In the genomic region with DNA sequence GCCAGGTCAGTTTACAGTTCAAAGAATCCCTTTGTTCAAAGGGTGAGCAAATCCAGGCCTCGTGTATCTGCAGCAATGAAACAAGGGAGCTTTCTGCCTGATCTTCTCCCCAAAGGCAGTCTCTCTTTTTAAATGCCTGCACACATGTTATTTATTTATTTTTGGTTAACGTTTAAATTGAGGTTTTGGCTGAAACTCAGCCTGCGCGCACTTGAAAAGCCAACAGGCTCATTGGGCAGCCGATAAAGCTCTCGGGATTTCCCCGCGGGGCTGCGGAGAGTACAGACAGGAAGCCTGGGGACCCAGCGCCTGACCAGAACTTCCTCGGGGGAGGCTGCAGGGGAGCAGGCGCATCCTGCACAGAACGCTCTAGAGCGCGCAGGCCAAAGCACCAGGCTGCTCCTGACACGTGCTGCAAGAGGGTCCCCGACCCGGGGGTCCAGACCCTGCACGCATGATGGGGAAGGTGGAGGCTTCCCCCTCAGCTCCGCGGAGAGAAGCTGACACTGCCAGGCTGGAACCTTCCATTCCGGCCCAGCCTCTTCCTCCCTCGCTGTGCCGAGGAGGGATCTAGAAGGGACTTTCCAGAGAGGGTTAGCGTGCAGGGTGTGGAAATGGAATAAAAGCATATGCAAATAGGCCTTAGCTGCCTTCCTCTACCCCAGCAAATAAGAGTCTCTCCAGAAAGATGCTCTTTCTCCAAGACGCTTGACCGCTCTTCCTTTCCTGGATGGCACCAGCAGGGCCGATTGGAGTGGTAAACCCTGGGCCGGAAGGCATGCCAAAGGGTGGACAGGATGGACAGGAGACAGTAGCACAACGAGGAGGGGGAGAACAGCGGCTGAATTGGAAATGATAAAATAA, we compare ENCODE assay signal across 9 cellular contexts. TPM values are rescaled to one million over a fixed set of nuclear protein-coding genes. Genes with fewer than 3 reads are reported as not detected.
DNase-seq lines count a peak whose midpoint lies in the region; ATAC-seq, FAIRE-seq and TF ChIP-seq lines count a peak whose summit lies in the region.
"Had no signal": no experiment of that assay in that cellular context is flagged by ENCODE, and none has a peak within 500 bp of the region (broad histone marks: within the 10 kb centered on the region; RNA-seq: fewer than 3 reads in every experiment).

No MANE protein-coding gene starts in this region.

- intact Hi-C loops in endothelial cell of umbilical vein (cut with micrococcal nuclease): loop anchor here (1.0 to 2.0 kb wide), 2 partner anchors 17 to 41 kb away; no protein-coding TSS in a partner anchor

- peaks cover 3% of the 10 kb centered on the region; the same call in 1 of the 2 replicates for H3F3A ChIP-seq in Loucy (ENCODE audit: low read depth)

- POLR2A ChIA-PET in endothelial cell of umbilical vein (lab: Charles Lee): interaction anchor here (1.2 to 1.3 kb wide), 2 partner anchors 44 to 49 kb away, joined by 4 read pairs; a partner anchor contains a TSS

- no peaks in the 10 kb centered on the region for H3K36me3 ChIP-seq in Loucy (ENCODE audit: insufficient read depth, low read length)
- H3K36me3 ChIP-seq in endothelial cell of umbilical vein (ENCODE audit: control insufficient read depth in 2 of 2, extremely low read depth in 1 of 2, insufficient read depth in 2 of 2, low read length in 2 of 2): no peaks in the 10 kb centered on the region
- no peaks in the 10 kb centered on the region for H3K36me3 ChIP-seq in muscle layer of duodenum (ENCODE audit: control insufficient read depth in 1 of 2, insufficient read depth in 2 of 2, low read length in 2 of 2)
- H3K36me3 ChIP-seq: cardiac muscle cell had no signal

- H3K9ac ChIP-seq in Loucy (ENCODE audit: low read depth, low read length, poor library complexity, severe bottlenecking) (peak overlapping the region; percentile 97), endothelial cell of umbilical vein (replicated peaks; ENCODE audit: extremely low read depth, insufficient read depth, low read length) (peak overlapping the region; percentile 52)

- dilution Hi-C loops in endothelial cell of umbilical vein (cut with MboI; ENCODE audit: extremely low pct_ligation_motif_present, low sequenced_read_pairs): no loop called here

- H2AFZ ChIP-seq in Loucy (ENCODE audit: low read length) (no peak overlapping the region), endothelial cell of umbilical vein (ENCODE audit: low read depth, low read length) (peak overlapping the region; percentile 38)

- H3K9me3 ChIP-seq in Loucy (ENCODE audit: insufficient read depth, low read depth, low read length): no peaks in the 10 kb centered on the region
- H3K9me3 ChIP-seq in endothelial cell of umbilical vein (replicated peaks; ENCODE audit: control insufficient read depth, insufficient read depth, low read length): no peaks in the 10 kb centered on the region
- no peaks in the 10 kb centered on the region for H3K9me3 ChIP-seq in muscle layer of duodenum (ENCODE audit: control insufficient read depth in 1 of 2, low read length in 2 of 2)

- H3K27me3 ChIP-seq in Loucy (ENCODE audit: insufficient read depth, low read length, poor library complexity, severe bottlenecking): no peaks in the 10 kb centered on the region
- H3K27me3 ChIP-seq in endothelial cell of umbilical vein (ENCODE audit: control insufficient read depth in 2 of 2, insufficient read depth in 2 of 2, low read length in 2 of 2): no peaks in the 10 kb centered on the region
- no peaks in the 10 kb centered on the region for H3K27me3 ChIP-seq in muscle layer of duodenum (ENCODE audit: low read depth, low read length)
- H3K27me3 ChIP-seq: cardiac muscle cell had no signal

- peak overlapping the region; percentile 98 for H3K4me3 ChIP-seq in Loucy (ENCODE audit: low read length, poor library complexity, severe bottlenecking)
- peak overlapping the region; percentile 1 to 51 (median 3) for H3K4me3 ChIP-seq in endothelial cell of umbilical vein (replicated peaks in 1 of 3; ENCODE audit: insufficient read depth in 1 of 3, low read depth in 1 of 3, low read length in 3 of 3)
- H3K4me3 ChIP-seq in muscle layer of duodenum (ENCODE audit: low read depth in 1 of 2, low read length in 2 of 2): peak overlapping the region; percentile 46 to 62
- H3K4me3 ChIP-seq: cardiac muscle cell had no signal

- peak overlapping the region; percentile 67 for H3K27ac ChIP-seq in endothelial cell of umbilical vein (ENCODE audit: insufficient read depth, low read depth, low read length)
- H3K27ac ChIP-seq in muscle layer of duodenum (ENCODE audit: low read length): peak overlapping the region; percentile 41
- H3K27ac ChIP-seq: cardiac muscle cell had no signal

- CTCF ChIA-PET in endothelial cell of umbilical vein (lab: Charles Lee): interaction anchor here (1.3 to 2.6 kb wide), 5 partner anchors 9 to 42 kb away, joined by 3 to 37 read pairs (median 6); no protein-coding TSS in a partner anchor

- BruUV-seq in endothelial cell of umbilical vein (replicated peaks; lab: Mats Ljungman, UMichigan): no TSS peak

- peak overlapping the region; percentile 78 for H3K4me2 ChIP-seq in Loucy (ENCODE audit: low read depth, low read length, poor library complexity, severe bottlenecking)
- peak overlapping the region; percentile 32 for H3K4me2 ChIP-seq in endothelial cell of umbilical vein (ENCODE audit: insufficient read depth, low read length)

- H3K4me1 ChIP-seq in Loucy (ENCODE audit: insufficient read depth, low read length, poor library complexity, severe bottlenecking) (peaks cover 42% of the 10 kb centered on the region), endothelial cell of umbilical vein (ENCODE audit: control insufficient read depth, extremely low read depth, insufficient read depth, low read length) (peaks cover 60% of the 10 kb centered on the region), muscle layer of duodenum (ENCODE audit: control insufficient read depth in 1 of 2, insufficient read depth in 2 of 2, low read length in 2 of 2) (peaks cover 18 to 35% of the 10 kb centered on the region in 2 donors)

- peak; percentile 91 for FAIRE-seq in endothelial cell of umbilical vein (lab: Jason Lieb, UNC)

- H3K9me1 ChIP-seq in endothelial cell of umbilical vein (replicated peaks; ENCODE audit: control insufficient read depth, extremely low read depth, insufficient read depth, low read length): no peaks in the 10 kb centered on the region

- peak; percentile 92 for ATAC-seq in GM21576 (IDR thresholded peaks at IDR 0.05; ENCODE audit: unreplicated experiment)

- peak; percentile 89 for DNase-seq in EH (ENCODE audit: low read depth)
- DNase-seq in activated CD8-positive, alpha-beta memory T cell treated with anti-CD3 and anti-CD28 coated beads for 4 hours (ENCODE audit: low read depth in 2 of 2): peak; percentile 56 to 66
- peak; percentile 89 for DNase-seq in endothelial cell of umbilical vein (ENCODE audit: low read depth, low spot score)
- peak; percentile 79 for DNase-seq in stimulated activated naive CD4-positive, alpha-beta T cell treated with Interleukin-2 at 50 U/mL for 16 hours (lab: John Stamatoyannopoulos, UW)
- no peak for DNase-seq in COR-L47 (lab: John Stamatoyannopoulos, UW)

- no peak for TF ChIP-seq CTCF in Loucy (conservative IDR thresholded peaks at IDR 0.05; ENCODE audit: low read length)
- no peak for TF ChIP-seq CTCF in endothelial cell of umbilical vein (IDR thresholded peaks at IDR 0.05; ENCODE audit: extremely low read depth in 1 of 2, insufficient read depth in 1 of 2, low read depth in 1 of 2, low read length in 2 of 2)

- H4K20me1 ChIP-seq in Loucy (ENCODE audit: insufficient read depth, low read length, poor library complexity, severe bottlenecking): peaks cover 3% of the 10 kb centered on the region
- no peaks in the 10 kb centered on the region for H4K20me1 ChIP-seq in endothelial cell of umbilical vein (replicated peaks; ENCODE audit: control insufficient read depth, extremely low read depth, insufficient read depth, low read length)

- peaks cover 46% of the 10 kb centered on the region for H3K79me2 ChIP-seq in Loucy (ENCODE audit: insufficient read depth, low read length)
- peaks cover 43% of the 10 kb centered on the region for H3K79me2 ChIP-seq in endothelial cell of umbilical vein (ENCODE audit: control insufficient read depth, insufficient read depth, low read length)

- TF ChIP-seq POLR2A in endothelial cell of umbilical vein (IDR thresholded peaks at IDR 0.05; ENCODE audit: low read depth, low read length): no peak

- no peaks in the 10 kb centered on the region for H3K9me2 ChIP-seq in Loucy (replicated peaks; ENCODE audit: low read depth, low read length)

TF ChIP-seq in endothelial cell of umbilical vein, 7 proteins besides CTCF, POLR2A, EP300 and RAD21 (continues in another document):
- peak; percentile 38 for TF ChIP-seq GATA2 (IDR thresholded peaks at IDR 0.05; ENCODE audit: insufficient read depth, insufficient read length, low read depth, low read length)
- TF ChIP-seq, protein P1, sequence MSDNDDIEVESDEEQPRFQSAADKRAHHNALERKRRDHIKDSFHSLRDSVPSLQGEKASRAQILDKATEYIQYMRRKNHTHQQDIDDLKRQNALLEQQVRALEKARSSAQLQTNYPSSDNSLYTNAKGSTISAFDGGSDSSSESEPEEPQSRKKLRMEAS (IDR thresholded peaks at IDR 0.05; ENCODE audit: insufficient read depth, insufficient read length): peak; percentile 12
- peak; percentile 57 for TF ChIP-seq POLR2AphosphoS5 (IDR thresholded peaks at IDR 0.05; ENCODE audit: insufficient read depth, low read depth, low read length)
- no peak for TF ChIP-seq FOS (IDR thresholded peaks at IDR 0.05; ENCODE audit: borderline replicate concordance, insufficient read depth, low read length)
- no peak for TF ChIP-seq JUN (IDR thresholded peaks at IDR 0.05; ENCODE audit: borderline replicate concordance, insufficient read depth, insufficient read length, low read depth)

RNA-seq across cellular contexts. Expression of a gene that starts 46.1 kb away (rescaled TPM):
- 139 and 140 TPM in 2 replicates for total RNA-seq in endothelial cell of umbilical vein
- 157 and 173 TPM in 2 replicates for polyA plus RNA-seq in endothelial cell of umbilical vein
- 355 and 421 TPM in 2 replicates for polyA plus RNA-seq in endothelial cell of umbilical vein (2011; cell fraction: cytosol; rRNA removed)
- 182 and 233 TPM in 2 replicates for polyA plus RNA-seq in endothelial cell of umbilical vein (2011; cell fraction: nucleus; rRNA removed)
- polyA plus RNA-seq in endothelial cell of umbilical vein (2012): 83.1 and 154 TPM in 2 replicates
- 43.8 and 47.2 TPM in 2 replicates for polyA minus RNA-seq in endothelial cell of umbilical vein
- 57.7 TPM for polyA minus RNA-seq in endothelial cell of umbilical vein (2011; cell fraction: cytosol; rRNA and poly(A)+ RNA removed)
- polyA minus RNA-seq in endothelial cell of umbilical vein (2011; cell fraction: nucleus; rRNA and poly(A)+ RNA removed): 18.0 and 28.6 TPM in 2 replicates

RNA-seq across cellular contexts. Expression of a gene that starts 48.9 kb away (rescaled TPM):
- total RNA-seq in endothelial cell of umbilical vein: 42.7 and 48.2 TPM in 2 replicates
- polyA plus RNA-seq in endothelial cell of umbilical vein: 4.5 and 10.2 TPM in 2 replicates
- polyA plus RNA-seq in endothelial cell of umbilical vein (2011; cell fraction: cytosol; rRNA removed): 20.5 and 21.8 TPM in 2 replicates
- 33.6 and 48.5 TPM in 2 replicates for polyA plus RNA-seq in endothelial cell of umbilical vein (2011; cell fraction: nucleus; rRNA removed)
- polyA plus RNA-seq in endothelial cell of umbilical vein (2012): 37.9 and 55.8 TPM in 2 replicates
- polyA minus RNA-seq in endothelial cell of umbilical vein: 11.6 and 12.1 TPM in 2 replicates
- polyA minus RNA-seq in endothelial cell of umbilical vein (2011; cell fraction: cytosol; rRNA and poly(A)+ RNA removed): 7.9 TPM
- polyA minus RNA-seq in endothelial cell of umbilical vein (2011; cell fraction: nucleus; rRNA and poly(A)+ RNA removed): 19.0 and 22.5 TPM in 2 replicates

Comparison
In these comparisons a context has a peak if more than half of its experiments do, and no peak if none do; other contexts are left out.
1. H3K4me3 ChIP-seq: peak in every context shown above with its lines; median percentile 98 in Loucy; 54 in muscle layer of duodenum; 3 in endothelial cell of umbilical vein.